10 cellular contexts compared by ENCODE assay signal in genomic region chr5:124736111-124736813, GRCh38. TPM values are rescaled to one million over a fixed set of nuclear protein-coding genes. Genes with fewer than 3 reads are reported as not detected.
DNase-seq lines count a peak whose midpoint lies in the region; ATAC-seq and TF ChIP-seq lines count a peak whose summit lies in the region.
"Had no signal": no experiment of that assay in that cellular context is flagged by ENCODE, and none has a peak within 500 bp of the region (broad histone marks: within the 10 kb centered on the region; RNA-seq: fewer than 3 reads in every experiment).

No MANE protein-coding gene starts in this region.

- H3K27me3 ChIP-seq in H9 (ENCODE audit: insufficient read depth, low read length), result no peaks in the 10 kb centered on the region

- H4K8ac ChIP-seq in H9 (replicated peaks; ENCODE audit: insufficient read length, low read depth, low read length), result no peak overlapping the region

- H3K4ac ChIP-seq in H9 (ENCODE audit: low read depth, low read length), result no peak overlapping the region

- H2BK5ac ChIP-seq in H9 (ENCODE audit: insufficient read length, low read length), result no peak overlapping the region

- H3K23ac ChIP-seq in H9 (ENCODE audit: insufficient read length, low read depth, low read length), result no peak overlapping the region

- H3K4me1 Mint-ChIP-seq in H9, result peaks cover 0 to 32% of the 10 kb centered on the region in 2 experiments
- H3K4me1 Mint-ChIP-seq: T-helper 17 cell had no signal

- no peak for DNase-seq in H9
- DNase-seq in astrocyte of the cerebellum (ENCODE audit: low read depth), result peak; percentile 96
- DNase-seq in iris pigment epithelial cell (ENCODE audit: low read depth), result peak; percentile 84
- no peak for DNase-seq in NCI-H526 treated with DMSO at 0.1 percent for 48 hours (lab: John Stamatoyannopoulos, UW)
- DNase-seq in effector CD8-positive, alpha-beta T cell (lab: John Stamatoyannopoulos, UW), result no peak
- DNase-seq: left cardiac atrium, NCI-H1048, T-helper 17 cell had no signal

- no CpG with 5 or more reads among the region's 6 CpGs for WGBS in H9 (ENCODE audit: extremely low coverage, insufficient read length, low lambda C conversion rate)

- H3K23me2 ChIP-seq in H9 (ENCODE audit: insufficient read length, low read depth, low read length, poor library complexity, severe bottlenecking), result no peaks in the 10 kb centered on the region

- no peak overlapping the region for H2BK120ac ChIP-seq in H9 (ENCODE audit: low read depth, low read length, poor library complexity, severe bottlenecking)

- no peak overlapping the region for H3K4me2 ChIP-seq in H9 (ENCODE audit: insufficient read depth, insufficient read length, low read length)

- H4K91ac ChIP-seq in H9 (ENCODE audit: insufficient read length, low read depth, low read length), result no peak overlapping the region

- no peaks in the 10 kb centered on the region for H3K9me3 ChIP-seq in H9 (ENCODE audit: control insufficient read depth, low read depth, low read length)

- no peak overlapping the region for H2BK12ac ChIP-seq in H9 (ENCODE audit: insufficient read length, low read depth, low read length)

- no peak overlapping the region for H3K4me3 ChIP-seq in astrocyte of the cerebellum (ENCODE audit: low read depth, low read length)

- H3K4me1 ChIP-seq in H9 (ENCODE audit: insufficient read depth, low read length), result peaks cover 28% of the 10 kb centered on the region; the same call in 1 of the 2 replicates

- no peak overlapping the region for H2BK15ac ChIP-seq in H9 (ENCODE audit: low read depth, low read length)

- ATAC-seq in HG03439 (IDR thresholded peaks at IDR 0.05; ENCODE audit: unreplicated experiment), result no peak
- ATAC-seq: T-helper 17 cell had no signal

- H3K27ac Mint-ChIP-seq in H9, result peak overlapping the region in 2 of 3 experiments; percentile 90 to 97; a peak in 5 of 7 replicates
- H3K27ac Mint-ChIP-seq: T-helper 17 cell had no signal

- no peak overlapping the region for H4K5ac ChIP-seq in H9 (ENCODE audit: insufficient read length, low read depth, low read length)

- no peak overlapping the region for H3K56ac ChIP-seq in H9 (ENCODE audit: insufficient read length, low read depth, low read length)

- no peaks in the 10 kb centered on the region for H4K20me1 ChIP-seq in H9 (ENCODE audit: control insufficient read depth, insufficient read depth, insufficient read length)

- no peaks in the 10 kb centered on the region; a peak in 1 of 5 replicates for H3K9me3 Mint-ChIP-seq in H9

- no peak overlapping the region for H2BK20ac ChIP-seq in H9 (ENCODE audit: low read depth, low read length, poor library complexity, severe bottlenecking)

- peaks cover 0 to 2% (median under 1%) of the 10 kb centered on the region in 3 experiments; a peak in 2 of 7 replicates for H3K36me3 Mint-ChIP-seq in H9 (ENCODE audit: insufficient read depth in 1 of 3, low read depth in 3 of 3)

- no peak overlapping the region for H3K18ac ChIP-seq in H9 (ENCODE audit: insufficient read length, low read depth, low read length)

- H3K79me1 ChIP-seq in H9 (ENCODE audit: insufficient read depth, low read depth, low read length, poor library complexity, severe bottlenecking), result peaks cover 3% of the 10 kb centered on the region

- H2AFZ ChIP-seq in H9 (ENCODE audit: low read length), result no peak overlapping the region

- peaks cover 36% of the 10 kb centered on the region; the same call in 1 of the 2 replicates for H3K79me2 ChIP-seq in H9 (ENCODE audit: insufficient read depth, low read length)

- peak overlapping the region in 1 of 2 experiments; percentile 58; a peak in 2 of 5 replicates for H3K4me3 Mint-ChIP-seq in H9
- H3K4me3 Mint-ChIP-seq: T-helper 17 cell had no signal

- in situ Hi-C loops in astrocyte of the cerebellum (cut with HindIII; ENCODE audit: low sequenced_read_pairs), result no loop called here

- no peak overlapping the region for H2AK5ac ChIP-seq in H9 (ENCODE audit: insufficient read length, low read length)

- H3T11ph ChIP-seq in H9 (ENCODE audit: low read length), result no peak overlapping the region

- peak overlapping the region; percentile 88 for H3K27ac ChIP-seq in H9 (ENCODE audit: insufficient read length, low read depth, low read length)
- H3K27ac ChIP-seq in temporal lobe (ENCODE audit: low read depth, low read length), result peak overlapping the region; percentile 60

- peak overlapping the region; percentile 9 for H3K9ac ChIP-seq in H9 (ENCODE audit: extremely low read depth, insufficient read length, low read length)

- TF ChIP-seq CTCF in H9 (conservative IDR thresholded peaks at IDR 0.05) (no peak), astrocyte of the cerebellum (IDR thresholded peaks at IDR 0.05; ENCODE audit: low read depth, low read length, missing control alignments) (no peak)

- H3K27me3 Mint-ChIP-seq in H9 (ENCODE audit: low read depth), result no peaks in the 10 kb centered on the region

- no peak overlapping the region for H3K14ac ChIP-seq in H9 (ENCODE audit: insufficient read depth, low read length)

RNA-seq across cellular contexts. Expression of gene ZNF608, which starts 10.2 kb away (rescaled TPM):
- 63.7 and 67.0 TPM in 2 replicates for total RNA-seq in H9 (2021)
- 80.9 TPM for total RNA-seq in temporal lobe

Comparison
In these comparisons a context has a peak if more than half of its experiments do, and no peak if none do; other contexts are left out.
1. DNase-seq: peak in astrocyte of the cerebellum (single experiment) and iris pigment epithelial cell (single experiment); none in H9 (single experiment), NCI-H526 treated with DMSO at 0.1 percent for 48 hours (single experiment) and effector CD8-positive, alpha-beta T cell (single experiment).